8 cellular contexts compared by ENCODE assay signal in the genomic region with DNA sequence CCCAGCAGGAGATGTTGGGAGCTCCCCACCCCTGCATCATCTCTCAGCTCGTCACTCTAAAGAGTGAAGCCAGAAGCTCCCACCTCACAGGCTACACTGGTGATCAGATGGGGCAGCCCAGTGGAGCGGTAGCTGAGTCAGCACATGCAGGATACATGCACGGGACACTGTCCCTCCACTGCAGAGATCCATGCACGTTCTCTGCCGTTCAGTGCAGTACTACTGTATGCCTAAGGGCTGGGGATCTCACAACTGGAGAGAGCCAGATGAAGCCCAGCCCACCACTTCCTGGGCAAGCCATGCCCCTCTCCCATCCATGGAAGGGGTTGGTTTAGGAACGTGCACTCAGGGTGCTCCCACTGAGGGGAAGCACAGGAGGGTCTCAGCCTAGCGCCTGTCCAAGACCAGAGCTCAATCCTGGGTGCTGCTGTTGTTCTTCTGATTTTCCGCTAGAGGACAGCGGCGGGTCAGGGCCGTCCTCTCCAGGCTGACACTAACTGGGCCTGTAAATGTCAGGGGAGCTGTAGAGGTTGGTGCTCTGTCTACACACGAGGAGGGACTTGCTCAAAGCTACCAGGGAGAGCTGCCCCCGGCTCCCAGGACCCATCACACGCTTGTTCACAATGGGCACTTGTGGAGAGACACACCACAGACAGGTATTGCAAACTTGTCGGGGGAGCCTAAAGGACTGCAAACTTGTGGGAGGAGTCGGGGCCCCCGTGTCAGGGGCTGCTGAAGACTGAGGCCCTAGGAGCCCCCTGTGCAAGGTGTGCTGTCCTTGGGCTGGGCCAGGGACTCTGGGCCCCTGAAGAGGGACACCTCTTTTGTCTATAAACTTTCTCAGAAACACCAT. TPM values are rescaled to one million over a fixed set of nuclear protein-coding genes. Genes with fewer than 3 reads are reported as not detected.
DNase-seq lines count a peak whose midpoint lies in the region; ATAC-seq and TF ChIP-seq lines count a peak whose summit lies in the region.

No MANE protein-coding gene starts in this region.

- H3K27me3 ChIP-seq in BE2C (no peaks in the 10 kb centered on the region), ovary (no peaks in the 10 kb centered on the region)

- 31 to 38% (median 33%) methylated on average over 17 of the region's 17 CpGs for WGBS in ovary, 3 donors

- TF ChIP-seq CTCF in BE2C (IDR thresholded peaks at IDR 0.05; ENCODE audit: low read depth, low read length), result peak; percentile 95
- TF ChIP-seq CTCF in GM13976 (IDR thresholded peaks at IDR 0.05; ENCODE audit: borderline replicate concordance, control extremely low read depth, extremely low read depth, insufficient read depth, missing control alignments), result peak; percentile 88
- peak; percentile 44 to 60 (median 47) for TF ChIP-seq CTCF in ovary (IDR thresholded peaks at IDR 0.05)

- H3K4me3 ChIP-seq in BE2C (ENCODE audit: low read depth, low read length), result no peak overlapping the region
- H3K4me3 ChIP-seq in ovary, result no peak overlapping the region

- in situ Hi-C loops in GM13976 (cut with MboI; ENCODE audit: low sequenced_read_pairs, unreplicated experiment), result no loop called here

- no peaks in the 10 kb centered on the region for H3K9me3 ChIP-seq in BE2C
- H3K9me3 ChIP-seq in ovary, result no peaks in the 10 kb centered on the region

- H3K4me1 ChIP-seq in BE2C (peaks cover 11% of the 10 kb centered on the region), ovary (ENCODE audit: insufficient read depth) (no peaks in the 10 kb centered on the region)

- no peaks in the 10 kb centered on the region for H3K36me3 ChIP-seq in BE2C
- H3K36me3 ChIP-seq in ovary, result no peaks in the 10 kb centered on the region

- TF ChIP-seq POLR2A in ovary (IDR thresholded peaks at IDR 0.05), result no peak

- intact Hi-C loops in ovary (cut with DNase I), result loop anchor here in 1 of 4 donors (10.0 kb wide), 1 partner anchor 228 kb away; no protein-coding TSS in a partner anchor

- ATAC-seq in HG02852 (IDR thresholded peaks at IDR 0.05; ENCODE audit: unreplicated experiment), result peak; percentile 56

- no peak for TF ChIP-seq EP300 in ovary (IDR thresholded peaks at IDR 0.05)

- DNase-seq in BE2C (peak; percentile 82), GM13976 (ENCODE audit: low spot score) (peak; percentile 86), NCI-H2029 treated with DMSO at 0.1 percent for 48 hours (lab: John Stamatoyannopoulos, UW) (peak; percentile 31), fibroblast of peridontal ligament (ENCODE audit: extremely low read depth) (peak; percentile 49), ovary (peak in 1 of 5 donors; percentile 40), NCI-H187 (lab: John Stamatoyannopoulos, UW) (no peak)
- peak; percentile 37 to 44 for DNase-seq in activated CD4-positive, alpha-beta T cell treated with anti-CD3 and anti-CD28 coated beads, Interleukin-2, amount 50 U/mL, for 48 hours

- H3K27ac ChIP-seq in ovary, result no peak overlapping the region

RNA-seq across cellular contexts. Expression of gene ABLIM2, which starts 18.2 kb away (rescaled TPM):
- polyA plus RNA-seq in BE2C (2012; ENCODE audit: insufficient read depth, insufficient read length, low read depth), result 10.1 TPM
- total RNA-seq in ovary, result 1 to 10 TPM in 5 of 7 donors, under 1 TPM in 2; 0.81 to 7.9 (median 3.0) TPM
- polyA plus RNA-seq in ovary, result 1 to 10 TPM in 1 of 2 donors, under 1 TPM in 1; 0.87 to 1.3 TPM

RNA-seq across cellular contexts. Expression of gene SH3TC1, which starts 22.3 kb away (rescaled TPM):
- polyA plus RNA-seq in BE2C (2012; ENCODE audit: insufficient read depth, insufficient read length, low read depth), result 43.1 TPM
- 10 to 100 TPM in 3 of 7 donors, 1 to 10 TPM in 4; 4.6 to 34.5 (median 7.7) TPM for total RNA-seq in ovary
- 1 to 10 TPM; 1.1 to 3.4 TPM for polyA plus RNA-seq in ovary

Comparison
In these comparisons a context has a peak if more than half of its experiments do, and no peak if none do; other contexts are left out.
1. DNase-seq: peak in BE2C (single experiment), GM13976 (single experiment), NCI-H2029 treated with DMSO at 0.1 percent for 48 hours (single experiment), activated CD4-positive, alpha-beta T cell treated with anti-CD3 and anti-CD28 coated beads, Interleukin-2, amount 50 U/mL, for 48 hours (2 of 2) and fibroblast of peridontal ligament (single experiment); none in NCI-H187 (0 of 2).
2. Peak in every context shown above with its lines, with median percentiles within 50 percentile points of each other: CTCF ChIP-seq.